Comparison of ENCODE assay signal across 8 cellular contexts in the genomic region with DNA sequence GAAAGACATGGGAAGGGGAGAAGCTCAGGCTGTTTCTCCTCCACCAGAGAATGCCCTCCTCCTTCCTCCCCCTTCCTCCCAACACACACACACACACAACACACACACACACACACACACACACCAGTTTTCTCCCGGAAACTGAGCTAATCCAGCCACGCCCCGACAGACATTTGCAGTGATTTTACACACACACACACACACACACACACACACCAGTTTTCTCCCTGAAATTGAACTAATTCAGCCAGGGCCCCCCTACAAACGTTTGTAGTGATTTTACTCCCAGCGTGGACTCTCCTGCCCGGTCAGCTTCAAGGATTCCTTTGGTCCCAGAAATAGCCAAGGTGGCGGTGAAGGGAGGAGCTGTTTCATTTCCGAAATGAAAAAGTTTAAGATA. TPM values are rescaled to one million over a fixed set of nuclear protein-coding genes. Genes with fewer than 3 reads are reported as not detected.
A peak's percentile ranks its signal among the peaks of the same experiment; 100 is the strongest.
DNase-seq lines count a peak whose midpoint lies in the region; ATAC-seq and TF ChIP-seq lines count a peak whose summit lies in the region.

No MANE protein-coding gene starts in this region.

- peaks cover 13% of the 10 kb centered on the region for H3K36me3 Mint-ChIP-seq in activated CD8-positive, alpha-beta T cell treated with anti-CD3 and anti-CD28 coated beads for 36 hours (ENCODE audit: low read depth)
- H3K36me3 Mint-ChIP-seq in nephron (ENCODE audit: low read depth): peaks cover 16% of the 10 kb centered on the region

- peaks cover 1% of the 10 kb centered on the region for H3K9me3 Mint-ChIP-seq in activated CD8-positive, alpha-beta T cell treated with anti-CD3 and anti-CD28 coated beads for 36 hours
- peaks cover 5% of the 10 kb centered on the region for H3K9me3 Mint-ChIP-seq in nephron

- no peak overlapping the region for H3K27ac Mint-ChIP-seq in activated CD8-positive, alpha-beta T cell treated with anti-CD3 and anti-CD28 coated beads for 36 hours
- H3K27ac Mint-ChIP-seq in nephron: peak overlapping the region; percentile 94 to 98 (median 95)

- TF ChIP-seq CTCF in activated CD8-positive, alpha-beta T cell treated with anti-CD3 and anti-CD28 coated beads for 36 hours (IDR thresholded peaks at IDR 0.05): no peak
- TF ChIP-seq CTCF in fibroblast of villous mesenchyme (IDR thresholded peaks at IDR 0.05; ENCODE audit: insufficient read depth, low read depth, low read length): no peak
- no peak for TF ChIP-seq CTCF in nephron (IDR thresholded peaks at IDR 0.05; ENCODE audit: unreplicated experiment in 3 of 3)

- DNase-seq in stimulated activated CD4-positive, alpha-beta T cell treated with anti-CD3 and anti-CD28 coated beads, Interleukin-15, amount 100 ng/mL, for 24 hours: peak; percentile 7
- no peak for DNase-seq in stimulated activated CD4-positive, alpha-beta T cell treated with anti-CD3 and anti-CD28 coated beads, Interleukin-1b, Interleukin-23, amount 100 ng/mL, for 48 hours
- DNase-seq in activated CD8-positive, alpha-beta T cell treated with anti-CD3 and anti-CD28 coated beads for 36 hours: peak; percentile 13
- DNase-seq in fibroblast of villous mesenchyme (ENCODE audit: low read depth) (peak; percentile 86), NCI-H2029 (lab: John Stamatoyannopoulos, UW) (no peak)

- no peak for ATAC-seq in activated CD8-positive, alpha-beta T cell treated with anti-CD3 and anti-CD28 coated beads for 36 hours
- ATAC-seq in GM21390 (IDR thresholded peaks at IDR 0.05; ENCODE audit: unreplicated experiment) (no peak), HG02588 (IDR thresholded peaks at IDR 0.05; ENCODE audit: unreplicated experiment) (no peak)

- intact Hi-C loops in activated CD8-positive, alpha-beta T cell treated with anti-CD3 and anti-CD28 coated beads for 36 hours (cut with micrococcal nuclease): no loop called here

- H3K4me1 Mint-ChIP-seq in activated CD8-positive, alpha-beta T cell treated with anti-CD3 and anti-CD28 coated beads for 36 hours (ENCODE audit: low read depth): peaks cover 11% of the 10 kb centered on the region
- peaks cover 37% of the 10 kb centered on the region for H3K4me1 Mint-ChIP-seq in nephron

- POLR2A ChIA-PET in activated CD8-positive, alpha-beta T cell treated with anti-CD3 and anti-CD28 coated beads for 36 hours (lab: Charles Lee): interaction anchor here (1.3 to 1.5 kb wide), 2 partner anchors 16 to 33 kb away, joined by 3 to 4 read pairs; a partner anchor contains a TSS

- H3K4me3 Mint-ChIP-seq in activated CD8-positive, alpha-beta T cell treated with anti-CD3 and anti-CD28 coated beads for 36 hours: peak overlapping the region; percentile 61
- peak overlapping the region; percentile 71 to 87 (median 85) for H3K4me3 Mint-ChIP-seq in nephron

- peak overlapping the region; percentile 73 for H3K4me3 ChIP-seq in fibroblast of villous mesenchyme (ENCODE audit: low read depth, low read length)

- peaks cover 4% of the 10 kb centered on the region for H3K27me3 Mint-ChIP-seq in activated CD8-positive, alpha-beta T cell treated with anti-CD3 and anti-CD28 coated beads for 36 hours
- peaks cover 5% of the 10 kb centered on the region for H3K27me3 Mint-ChIP-seq in nephron (ENCODE audit: low read depth)

- CTCF ChIA-PET in activated CD8-positive, alpha-beta T cell treated with anti-CD3 and anti-CD28 coated beads for 36 hours (lab: Charles Lee): interaction anchor here (1.0 to 3.3 kb wide), 5 partner anchors 12 to 86 kb away, joined by 3 to 18 read pairs (median 5); a partner anchor contains a TSS

RNA-seq across cellular contexts. Expression of a gene that starts 32.9 kb away (rescaled TPM):
- 10 to 100 TPM; 19.5 to 20.0 TPM for total RNA-seq in activated CD8-positive, alpha-beta T cell treated with anti-CD3 and anti-CD28 coated beads for 36 hours
- total RNA-seq in fibroblast of villous mesenchyme: 24.2 TPM in 2 replicates

Comparison
In these comparisons a context has a peak if more than half of its experiments do, and no peak if none do; other contexts are left out.
1. DNase-seq: peak in stimulated activated CD4-positive, alpha-beta T cell treated with anti-CD3 and anti-CD28 coated beads, Interleukin-15, amount 100 ng/mL, for 24 hours (single experiment), activated CD8-positive, alpha-beta T cell treated with anti-CD3 and anti-CD28 coated beads for 36 hours (single experiment) and fibroblast of villous mesenchyme (single experiment); none in stimulated activated CD4-positive, alpha-beta T cell treated with anti-CD3 and anti-CD28 coated beads, Interleukin-1b, Interleukin-23, amount 100 ng/mL, for 48 hours (single experiment) and NCI-H2029 (single experiment).